8 cellular contexts compared by ENCODE assay signal in the genomic region with DNA sequence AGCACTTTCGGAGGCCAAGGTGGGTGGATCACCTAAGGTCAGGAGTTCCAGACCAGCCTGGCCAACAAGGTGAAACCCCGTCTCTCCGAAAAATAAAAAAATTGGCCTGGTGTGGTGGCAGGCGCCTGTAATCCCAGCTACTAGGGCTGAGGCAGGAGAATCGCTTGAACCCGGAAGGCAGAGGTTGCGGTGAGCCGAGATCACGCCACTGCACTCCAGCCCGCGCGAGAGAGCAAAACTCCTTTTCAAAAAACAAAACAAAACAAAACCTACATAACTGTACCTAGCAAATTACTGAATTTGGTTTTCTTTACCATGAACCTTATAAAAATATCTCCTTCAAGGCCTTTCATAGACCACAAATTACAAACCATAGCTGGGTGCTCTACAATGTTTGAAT. TPM values are rescaled to one million over a fixed set of nuclear protein-coding genes. Genes with fewer than 3 reads are reported as not detected.
A peak's percentile ranks its signal among the peaks of the same experiment; 100 is the strongest.
DNase-seq lines count a peak whose midpoint lies in the region; ATAC-seq and TF ChIP-seq lines count a peak whose summit lies in the region.
"Not testable (repeated sequence)": the region's sequence is repeated elsewhere in the genome, so short reads cannot be mapped to it uniquely, and the experiment has no call there.

No MANE protein-coding gene starts in this region.

- H2AFZ ChIP-seq in H9 (ENCODE audit: low read length) = not testable (repeated sequence)

- peak; percentile 56 for ATAC-seq in Right ventricle myocardium superior (ENCODE audit: poor library complexity)

- intact Hi-C loops in Right ventricle myocardium superior (cut with DNase I) = loop anchor here (10.0 kb wide), 1 partner anchor 140 kb away; the partner anchor contains the start of gene ZNF724

- not testable (repeated sequence) for H4K91ac ChIP-seq in H9 (ENCODE audit: insufficient read length, low read depth, low read length)

- not testable (repeated sequence) for H2BK20ac ChIP-seq in H9 (ENCODE audit: low read depth, low read length, poor library complexity, severe bottlenecking)

- H4K20me1 ChIP-seq in H9 (ENCODE audit: control insufficient read depth, insufficient read depth, insufficient read length) = not testable (repeated sequence)

- H2BK12ac ChIP-seq in H9 (ENCODE audit: insufficient read length, low read depth, low read length) = not testable (repeated sequence)

- not testable (repeated sequence) for H3K4ac ChIP-seq in H9 (ENCODE audit: low read depth, low read length)

- H3K27ac ChIP-seq in 22Rv1 = peak overlapping the region; percentile 92
- not testable (repeated sequence) for H3K27ac ChIP-seq in H9 (ENCODE audit: insufficient read length, low read depth, low read length)
- peak overlapping the region; percentile 94 for H3K27ac ChIP-seq in SJCRH30

- not testable (repeated sequence) for H3K27me3 ChIP-seq in H9 (ENCODE audit: insufficient read depth, low read length); SJCRH30; mononuclear cell (ENCODE audit: insufficient read depth, low read length)

- not testable (repeated sequence) for H2BK5ac ChIP-seq in H9 (ENCODE audit: insufficient read length, low read length)

- not testable (repeated sequence) for H3K23me2 ChIP-seq in H9 (ENCODE audit: insufficient read length, low read depth, low read length, poor library complexity, severe bottlenecking)

- H3K27ac Mint-ChIP-seq in H9 = peak overlapping the region in 2 of 3 experiments; percentile 99 to 100; a peak in 5 of 7 replicates

- peaks cover 36% of the 10 kb centered on the region for H3K36me3 ChIP-seq in SJCRH30

- not testable (repeated sequence) for H2BK15ac ChIP-seq in H9 (ENCODE audit: low read depth, low read length)

- peak overlapping the region; percentile 97 to 98 for H3K4me3 Mint-ChIP-seq in H9

- not testable (repeated sequence) for H3K9me3 ChIP-seq in H9 (ENCODE audit: control insufficient read depth, low read depth, low read length); SJCRH30 (replicated peaks); mononuclear cell (ENCODE audit: low read depth, low read length)

- H3K79me2 ChIP-seq in H9 (ENCODE audit: insufficient read depth, low read length) = not testable (repeated sequence)

- not testable (repeated sequence) for H3K9me3 Mint-ChIP-seq in H9

- peak overlapping the region; percentile 47; the same call in 1 of the 2 replicates for H3K14ac ChIP-seq in H9 (ENCODE audit: insufficient read depth, low read length)

- H3K4me1 ChIP-seq in H9 (ENCODE audit: insufficient read depth, low read length); SJCRH30: not testable (repeated sequence)
- H3K4me1 ChIP-seq in mononuclear cell (ENCODE audit: insufficient read depth, low read length) = peaks cover 27% of the 10 kb centered on the region

- WGBS in H9 (ENCODE audit: extremely low coverage, insufficient read length, low lambda C conversion rate) = no CpG with 5 or more reads among the region's 12 CpGs

- not testable (repeated sequence) for H4K5ac ChIP-seq in H9 (ENCODE audit: insufficient read length, low read depth, low read length)

- H4K8ac ChIP-seq in H9 (replicated peaks; ENCODE audit: insufficient read length, low read depth, low read length) = not testable (repeated sequence)

- H3K18ac ChIP-seq in H9 (ENCODE audit: insufficient read length, low read depth, low read length) = not testable (repeated sequence)

- H2AK5ac ChIP-seq in H9 (ENCODE audit: insufficient read length, low read length) = not testable (repeated sequence)

- TF ChIP-seq CTCF in 22Rv1 (IDR thresholded peaks at IDR 0.05); H9 (conservative IDR thresholded peaks at IDR 0.05); cardiac fibroblast (IDR thresholded peaks at IDR 0.05; ENCODE audit: low read depth, low read length): not testable (repeated sequence)

- H3K23ac ChIP-seq in H9 (ENCODE audit: insufficient read length, low read depth, low read length) = not testable (repeated sequence)

- DNase-seq in H9, Right ventricle myocardium superior: not testable (repeated sequence)
- DNase-seq in SJCRH30 (peak; percentile 12 to 20), activated T-cell treated with anti-CD3 and anti-CD28 coated beads for 48 hours (ENCODE audit: low read depth) (peak; percentile 27), cardiac fibroblast (ENCODE audit: low read depth in 2 of 2) (peak; percentile 21 to 65)
- peak in 2 of 3 donors; percentile 12 to 19 for DNase-seq in stimulated activated CD4-positive, alpha-beta T cell treated with anti-CD3 and anti-CD28 coated beads, Interleukin-12 subunit alpha, Interleukin-12 subunit beta, amount 100 ng/mL, for 48 hours (ENCODE audit: low read depth in 2 of 3, low spot score in 1 of 3)

- not testable (repeated sequence) for H3T11ph ChIP-seq in H9 (ENCODE audit: low read length)

- H3K36me3 Mint-ChIP-seq in H9 (ENCODE audit: insufficient read depth in 1 of 3, low read depth in 3 of 3) = peaks cover 26 to 36% (median 32%) of the 10 kb centered on the region in 3 experiments

- H2BK120ac ChIP-seq in H9 (ENCODE audit: low read depth, low read length, poor library complexity, severe bottlenecking) = not testable (repeated sequence)

- H3K4me3 ChIP-seq in SJCRH30 (peak overlapping the region; percentile 89), cardiac fibroblast (replicated peaks in 1 of 2; ENCODE audit: low read depth in 2 of 2, low read length in 2 of 2) (peak overlapping the region; percentile 79 to 96), mononuclear cell (ENCODE audit: low read length) (peak overlapping the region; percentile 93)

- H3K9ac ChIP-seq in H9 (ENCODE audit: extremely low read depth, insufficient read length, low read length) = peak overlapping the region; percentile 100

- not testable (repeated sequence) for H3K56ac ChIP-seq in H9 (ENCODE audit: insufficient read length, low read depth, low read length)

- H3K27me3 Mint-ChIP-seq in H9 (ENCODE audit: low read depth) = not testable (repeated sequence)

- peak overlapping the region; percentile 65 for H3K4me2 ChIP-seq in H9 (ENCODE audit: insufficient read depth, insufficient read length, low read length)

- peaks cover 18 to 19% of the 10 kb centered on the region in 2 experiments for H3K4me1 Mint-ChIP-seq in H9

- H3K79me1 ChIP-seq in H9 (ENCODE audit: insufficient read depth, low read depth, low read length, poor library complexity, severe bottlenecking) = not testable (repeated sequence)

RNA-seq across cellular contexts. Expression of gene ZNF91, which starts 0.8 kb away (rescaled TPM):
- total RNA-seq in H9 (2021) (41.5 and 43.5 TPM in 2 replicates), Right ventricle myocardium superior (90.6 TPM), mononuclear cell (83.2 TPM)
- total RNA-seq in SJCRH30 (2014; rRNA removed; shearing (Covaris generic)) = 49.4 and 55.2 TPM in 2 replicates
